In genomic region chr3:111070772-111071256, GRCh38 we compare ENCODE assay signal across 8 cellular contexts. TPM values are rescaled to one million over a fixed set of nuclear protein-coding genes. Genes with fewer than 3 reads are reported as not detected.
A peak's percentile ranks its signal among the peaks of the same experiment; 100 is the strongest.
DNase-seq lines count a peak whose midpoint lies in the region; ATAC-seq and TF ChIP-seq lines count a peak whose summit lies in the region.

No MANE protein-coding gene starts in this region.

- no peaks in the 10 kb centered on the region for H3K36me3 ChIP-seq in NT2/D1 (ENCODE audit: insufficient read depth, insufficient read length, low read length)
- H3K36me3 ChIP-seq in body of pancreas (replicated peaks in 1 of 2; ENCODE audit: insufficient read depth in 1 of 2, low read depth in 2 of 2) = no peaks in the 10 kb centered on the region

- intact Hi-C loops in body of pancreas (cut with DNase I) = no loop called here

- TF ChIP-seq POLR2A in body of pancreas (IDR thresholded peaks at IDR 0.05) = peak in 1 of 3 donors; percentile 51

- no peak for TF ChIP-seq CTCF in body of pancreas (IDR thresholded peaks at IDR 0.05)

- H3K9me3 ChIP-seq in NT2/D1 (ENCODE audit: insufficient read depth, low read length) (no peaks in the 10 kb centered on the region), body of pancreas (no peaks in the 10 kb centered on the region)

- DNase-seq in NCI-H2171 treated with DMSO at 0.1 percent for 48 hours (lab: John Stamatoyannopoulos, UW) (peak; percentile 24), NCI-H2171 (lab: John Stamatoyannopoulos, UW) (no peak), NT2/D1 (ENCODE audit: low read depth, low spot score) (no peak), body of pancreas (no peak), iris pigment epithelial cell (ENCODE audit: low read depth) (peak; percentile 70), NCI-H774 (lab: John Stamatoyannopoulos, UW) (no peak), LoVo (ENCODE audit: low spot score) (no peak)
- DNase-seq in stimulated activated CD4-positive, alpha-beta T cell treated with anti-CD3 and anti-CD28 coated beads, Interleukin-4, amount 100 ng/mL, for 24 hours = peak; percentile 28

- peak overlapping the region; percentile 98 for H3K9ac ChIP-seq in NT2/D1 (ENCODE audit: insufficient read length, low read depth)

- H3K27me3 ChIP-seq in NT2/D1 (ENCODE audit: insufficient read depth, insufficient read length) (no peaks in the 10 kb centered on the region), body of pancreas (no peaks in the 10 kb centered on the region)

- 0 to 1% methylated on average over 22 to 23 of the region's 23 CpGs for whole genome bisulfite sequencing in body of pancreas, 2 donors

- ATAC-seq in body of pancreas = peak; percentile 52

- peak overlapping the region; percentile 93 for H3K4me3 ChIP-seq in NT2/D1 (ENCODE audit: insufficient read length, low read depth)
- H3K4me3 ChIP-seq in body of pancreas = peak overlapping the region; percentile 40 to 96

- peak overlapping the region; percentile 70 to 89 (median 84) for H3K27ac ChIP-seq in body of pancreas

- H3K4me1 ChIP-seq in NT2/D1 (ENCODE audit: insufficient read depth, insufficient read length) (no peaks in the 10 kb centered on the region), body of pancreas (peaks cover 26% of the 10 kb centered on the region)

RNA-seq across cellular contexts. Expression of gene NECTIN3, which starts 0.8 kb away (rescaled TPM):
- total RNA-seq in body of pancreas = 1 to 10 TPM; 7.6 to 9.1 TPM

Comparison
In these comparisons a context has a peak if more than half of its experiments do, and no peak if none do; other contexts are left out.
1. DNase-seq: peak in NCI-H2171 treated with DMSO at 0.1 percent for 48 hours (single experiment), iris pigment epithelial cell (single experiment) and stimulated activated CD4-positive, alpha-beta T cell treated with anti-CD3 and anti-CD28 coated beads, Interleukin-4, amount 100 ng/mL, for 24 hours (single experiment); none in NCI-H2171 (single experiment), NT2/D1 (single experiment), body of pancreas (0 of 4), NCI-H774 (single experiment) and LoVo (single experiment).